25 cellular contexts compared by ENCODE assay signal in genomic region chr4:42574873-42575272, GRCh38.
"Had no signal": no experiment of that assay in that cellular context is flagged by ENCODE, and none has a peak within 500 bp of the region (broad histone marks: within the 10 kb centered on the region; RNA-seq: fewer than 3 reads in every experiment).

No MANE protein-coding gene starts in this region.

- H3K36me3 ChIP-seq: thoracic aorta had no signal

- H3K9me3 ChIP-seq: left ventricle myocardium inferior, mucosa of descending colon, thoracic aorta had no signal

- FAIRE-seq: endothelial cell of umbilical vein, frontal cortex, islet of Langerhans, TTC549, urothelium cell line had no signal

- H3K27ac ChIP-seq: left ventricle myocardium inferior, skin epidermis, thoracic aorta, VCaP had no signal

- ATAC-seq: mucosa of descending colon; natural killer cell treated with Interleukin-12 subunit alpha and Interleukin-12 subunit beta and Interleukin-15 and Interleukin-18, amount 100 ng/mL, for 72 hours; sciatic nerve; stimulated activated effector memory CD8-positive, alpha-beta T cell treated with anti-CD3 and anti-CD28 coated beads, Interleukin-12 subunit alpha, Interleukin-12 subunit beta, amount 100 ng/mL, for 72 hours had no signal

- H3K4me3 ChIP-seq: left ventricle myocardium inferior, lung, mucosa of descending colon, skin epidermis, thoracic aorta had no signal

- DNase-seq: activated CD4-positive, alpha-beta T cell treated with anti-CD3 and anti-CD28 coated beads for 48 hours; activated CD4-positive, alpha-beta T cell treated with anti-CD3 and anti-CD28 coated beads, Interleukin-2, amount 50 U/mL, for 48 hours; activated CD8-positive, alpha-beta memory T cell treated with anti-CD3 and anti-CD28 coated beads for 24 hours; activated effector memory CD4-positive, alpha-beta T cell treated with Interleukin-2 at 50 U/mL for 16 hours; activated naive CD4-positive, alpha-beta T cell treated with anti-CD3 and anti-CD28 coated beads for 36 hours; activated naive CD8-positive, alpha-beta T cell treated with anti-CD3 and anti-CD28 coated beads for 36 hours; amniotic stem cell; caudate nucleus; cortex of kidney; left ventricle myocardium inferior; mucosa of descending colon; posterior cingulate gyrus; stimulated activated CD4-positive, alpha-beta T cell treated with anti-CD3 and anti-CD28 coated beads, Interleukin-4, amount 100 ng/mL, for 24 hours had no signal
